Comparison of ENCODE assay signal across 8 cellular contexts in the genomic region with DNA sequence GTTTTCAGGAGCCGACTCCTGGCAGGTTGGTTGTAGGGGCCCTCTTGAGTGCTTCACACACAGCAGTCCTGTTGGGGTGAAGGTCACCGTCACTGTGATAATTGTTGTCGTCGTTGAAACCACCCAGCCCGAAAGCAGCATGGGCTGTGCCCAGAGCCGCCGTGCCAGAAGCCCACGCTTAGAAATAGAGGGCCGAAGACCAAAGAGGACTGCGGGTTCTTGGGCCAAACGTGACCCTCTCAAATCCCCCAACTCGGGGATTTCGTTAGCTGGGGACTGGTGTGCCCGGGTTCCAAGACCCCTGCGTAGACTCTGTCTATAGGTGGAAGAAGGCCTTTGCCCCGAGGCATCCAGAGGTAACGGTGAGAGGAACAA. TPM values are rescaled to one million over a fixed set of nuclear protein-coding genes. Genes with fewer than 3 reads are reported as not detected.
DNase-seq lines count a peak whose midpoint lies in the region; ATAC-seq and TF ChIP-seq lines count a peak whose summit lies in the region.

No MANE protein-coding gene starts in this region.

- H3K27ac ChIP-seq in CD4-positive, alpha-beta T cell (ENCODE audit: low read depth, low read length) = no peak overlapping the region
- H3K27ac ChIP-seq in OCI-LY7 (ENCODE audit: low read depth, low read length, poor library complexity, severe bottlenecking) = no peak overlapping the region
- peak overlapping the region; percentile 94 to 99 (median 98) for H3K27ac ChIP-seq in esophagus muscularis mucosa (replicated peaks in 1 of 4)
- H3K27ac ChIP-seq in ovary = peak overlapping the region in 1 of 2 donors; percentile 91

- intact Hi-C loops in CD4-positive, alpha-beta T cell (cut with DNase I, micrococcal nuclease) = loop anchor here in 1 of 2 experiments (5.0 to 10.0 kb wide), 5 partner anchors 255 to 1097 kb away; partner anchors contain the start of genes ASB7, LINS1, LRRC28 and LYSMD4
- intact Hi-C loops in OCI-LY7 (cut with micrococcal nuclease; ENCODE audit: unreplicated experiment) (loop anchor here (10.0 kb wide), 1 partner anchor 115 kb away; no protein-coding TSS in a partner anchor), esophagus muscularis mucosa (cut with DNase I) (loop anchor here (2.0 to 5.0 kb wide), 2 partner anchors 33 to 223 kb away; no protein-coding TSS in a partner anchor), ovary (cut with DNase I) (loop anchor here in 3 of 4 donors (2.0 to 10.0 kb wide), 3 partner anchors 223 to 395 kb away; no protein-coding TSS in a partner anchor)

- BruUV-seq in OCI-LY7 (replicated peaks; lab: Mats Ljungman, UMichigan) = no TSS peak

- peak overlapping the region; percentile 98 for H3K4me3 Mint-ChIP-seq in CD4-positive, alpha-beta T cell

- H3K36me3 Mint-ChIP-seq in CD4-positive, alpha-beta T cell (ENCODE audit: low read depth) = no peaks in the 10 kb centered on the region

- H3K27ac Mint-ChIP-seq in CD4-positive, alpha-beta T cell = peak overlapping the region; percentile 83

- H3K4me3 ChIP-seq in OCI-LY7 (ENCODE audit: low read depth, low read length, poor library complexity, severe bottlenecking) = no peak overlapping the region
- H3K4me3 ChIP-seq in esophagus muscularis mucosa = peak overlapping the region; percentile 69 to 81 (median 74)
- H3K4me3 ChIP-seq in ovary = peak overlapping the region; percentile 74

- H3K9me2 ChIP-seq in OCI-LY7 (ENCODE audit: insufficient read depth, low read length) = no peaks in the 10 kb centered on the region

- H3K9me3 ChIP-seq in CD4-positive, alpha-beta T cell (ENCODE audit: control insufficient read depth, low read length) = no peaks in the 10 kb centered on the region
- H3K9me3 ChIP-seq in OCI-LY7 (ENCODE audit: low read length) (no peaks in the 10 kb centered on the region), esophagus muscularis mucosa (no peaks in the 10 kb centered on the region), ovary (no peaks in the 10 kb centered on the region)

- peak overlapping the region; percentile 69 for H3K4me2 ChIP-seq in OCI-LY7 (ENCODE audit: low read length)

- H3K79me2 ChIP-seq in OCI-LY7 (ENCODE audit: insufficient read depth, low read depth, low read length) = no peaks in the 10 kb centered on the region

- no peaks in the 10 kb centered on the region for H4K20me1 ChIP-seq in OCI-LY7 (ENCODE audit: insufficient read depth, low read length)

- CTCF ChIA-PET in CD4-positive, alpha-beta T cell (lab: Charles Lee) = interaction anchor here (0.7 to 3.0 kb wide), 15 partner anchors 10 to 658 kb away, joined by 3 to 99 read pairs (median 10); partner anchors contain the start of genes ADAMTS17, ASB7 and LINS1
- CTCF ChIA-PET in OCI-LY7 (lab: Charles Lee; ENCODE audit: unreplicated experiment) = interaction anchor here (1.9 kb wide), 1 partner anchor 10 kb away, joined by 6 read pairs; no protein-coding TSS in a partner anchor

- no peak overlapping the region for H2AFZ ChIP-seq in OCI-LY7 (ENCODE audit: low read length)

- TF ChIP-seq POLR2A in esophagus muscularis mucosa (IDR thresholded peaks at IDR 0.05; ENCODE audit: low read depth) (no peak), ovary (IDR thresholded peaks at IDR 0.05) (no peak)

- H3K9me3 Mint-ChIP-seq in CD4-positive, alpha-beta T cell = no peaks in the 10 kb centered on the region

- ATAC-seq in CD4-positive, alpha-beta T cell (ENCODE audit: poor library complexity) = no peak
- no peak for ATAC-seq in GM21737 (IDR thresholded peaks at IDR 0.05; ENCODE audit: unreplicated experiment)

- peaks cover 15% of the 10 kb centered on the region for H3K27me3 ChIP-seq in CD4-positive, alpha-beta T cell (ENCODE audit: control insufficient read depth, insufficient read depth, low read length)
- H3K27me3 ChIP-seq in esophagus muscularis mucosa (no peaks in the 10 kb centered on the region), ovary (no peaks in the 10 kb centered on the region)

- 62% methylated on average over 16 of the region's 17 CpGs for WGBS in esophagus muscularis mucosa
- 43 to 57% (median 56%) methylated on average over 16 to 17 of the region's 17 CpGs for WGBS in ovary, 3 donors

- POLR2A ChIA-PET in CD4-positive, alpha-beta T cell (lab: Charles Lee) = interaction anchor here (0.8 to 2.8 kb wide), 9 partner anchors 10 to 424 kb away, joined by 3 to 29 read pairs (median 10); partner anchors contain the start of genes ASB7 and LINS1
- POLR2A ChIA-PET in OCI-LY7 (lab: Charles Lee) = interaction anchor here (1.2 kb wide), 1 partner anchor 10 kb away, joined by 4 read pairs; no protein-coding TSS in a partner anchor

- no peak for TF ChIP-seq CTCF in CD4-positive, alpha-beta T cell (IDR thresholded peaks at IDR 0.05)
- TF ChIP-seq CTCF in OCI-LY7 (conservative IDR thresholded peaks at IDR 0.05; ENCODE audit: low read length) (no peak), esophagus muscularis mucosa (IDR thresholded peaks at IDR 0.05) (no peak), ovary (IDR thresholded peaks at IDR 0.05) (no peak)

- TF ChIP-seq EP300 in esophagus muscularis mucosa (IDR thresholded peaks at IDR 0.05) = no peak
- no peak for TF ChIP-seq EP300 in ovary (IDR thresholded peaks at IDR 0.05)

- peaks cover 3% of the 10 kb centered on the region for H3K4me1 ChIP-seq in OCI-LY7 (ENCODE audit: insufficient read depth, low read length, poor library complexity, severe bottlenecking)
- peaks cover 6 to 16% (median 15%) of the 10 kb centered on the region in 4 donors for H3K4me1 ChIP-seq in esophagus muscularis mucosa
- no peaks in the 10 kb centered on the region for H3K4me1 ChIP-seq in ovary (ENCODE audit: insufficient read depth)

- peaks cover 29% of the 10 kb centered on the region for H3K27me3 Mint-ChIP-seq in CD4-positive, alpha-beta T cell

- peaks cover 13% of the 10 kb centered on the region for H3K4me1 Mint-ChIP-seq in CD4-positive, alpha-beta T cell (ENCODE audit: low read depth)

- H3K36me3 ChIP-seq in OCI-LY7 (ENCODE audit: insufficient read depth, low read length) (no peaks in the 10 kb centered on the region), esophagus muscularis mucosa (no peaks in the 10 kb centered on the region), ovary (no peaks in the 10 kb centered on the region)

- DNase-seq in CD4-positive, alpha-beta T cell = no peak
- DNase-seq in OCI-LY7 (ENCODE audit: low spot score) (no peak), esophagus muscularis mucosa (ENCODE audit: extremely low spot score) (peak; percentile 55), ovary (no peak), NCI-H1105 (lab: John Stamatoyannopoulos, UW) (no peak), islet precursor cell (no peak), glomerular visceral epithelial cell (ENCODE audit: extremely low spot score) (no peak)

RNA-seq across cellular contexts. Expression of gene ADAMTS17, which starts 7.5 kb away (rescaled TPM):
- 10 to 100 TPM in 1 of 2 experiments, 1 to 10 TPM in 1; 9.9 to 13.2 TPM for total RNA-seq in CD4-positive, alpha-beta T cell
- total RNA-seq in OCI-LY7 (2014; rRNA removed; shearing (Covaris generic)) = 0.28 TPM in 1 of 2 replicates, not detected in the other
- total RNA-seq in OCI-LY7 (2022) = not detected in 2 replicates
- 10 to 100 TPM in 1 of 4 donors, 1 to 10 TPM in 3; 5.3 to 12.0 (median 6.6) TPM for total RNA-seq in esophagus muscularis mucosa
- 10 to 100 TPM in 1 of 7 donors, 1 to 10 TPM in 6; 3.0 to 11.3 (median 7.9) TPM for total RNA-seq in ovary
- polyA plus RNA-seq in ovary = 1 to 10 TPM; 1.3 to 2.2 TPM

Comparison
In these comparisons a context has a peak if more than half of its experiments do, and no peak if none do; other contexts are left out.
1. H3K27ac ChIP-seq: peak in esophagus muscularis mucosa (4 of 4); none in CD4-positive, alpha-beta T cell (single experiment) and OCI-LY7 (single experiment).